ENCODE assay signal across 14 cellular contexts in genomic region chr12:108616359-108616758, GRCh38. TPM values are rescaled to one million over a fixed set of nuclear protein-coding genes. Genes with fewer than 3 reads are reported as not detected.
A peak's percentile ranks its signal among the peaks of the same experiment; 100 is the strongest.
DNase-seq lines count a peak whose midpoint lies in the region; ATAC-seq, FAIRE-seq and TF ChIP-seq lines count a peak whose summit lies in the region.
"Had no signal": no experiment of that assay in that cellular context is flagged by ENCODE, and none has a peak within 500 bp of the region (broad histone marks: within the 10 kb centered on the region; RNA-seq: fewer than 3 reads in every experiment).

No MANE protein-coding gene starts in this region.

- no peak overlapping the region for H3K4me3 Mint-ChIP-seq in activated naive CD4-positive, alpha-beta T cell treated with anti-CD3 and anti-CD28 coated beads for 36 hours
- peak overlapping the region; percentile 42 for H3K4me3 Mint-ChIP-seq in activated CD8-positive, alpha-beta T cell treated with anti-CD3 and anti-CD28 coated beads for 36 hours
- H3K4me3 Mint-ChIP-seq: brain had no signal

- H3K4me1 Mint-ChIP-seq in activated naive CD4-positive, alpha-beta T cell treated with anti-CD3 and anti-CD28 coated beads for 36 hours (ENCODE audit: low read depth), result peaks cover 40% of the 10 kb centered on the region
- peaks cover 51% of the 10 kb centered on the region for H3K4me1 Mint-ChIP-seq in activated CD8-positive, alpha-beta T cell treated with anti-CD3 and anti-CD28 coated beads for 36 hours (ENCODE audit: low read depth)

- H3K36me3 Mint-ChIP-seq in activated naive CD4-positive, alpha-beta T cell treated with anti-CD3 and anti-CD28 coated beads for 36 hours (ENCODE audit: low read depth), result peaks cover 8% of the 10 kb centered on the region
- peaks cover 21% of the 10 kb centered on the region for H3K36me3 Mint-ChIP-seq in activated CD8-positive, alpha-beta T cell treated with anti-CD3 and anti-CD28 coated beads for 36 hours (ENCODE audit: low read depth)
- H3K36me3 Mint-ChIP-seq: brain had no signal

- CTCF ChIA-PET in activated naive CD4-positive, alpha-beta T cell treated with anti-CD3 and anti-CD28 coated beads for 36 hours (lab: Charles Lee), result interaction anchor here (0.9 to 9.1 kb wide), 11 partner anchors 12 to 67 kb away, joined by 3 to 306 read pairs (median 10); partner anchors contain the start of genes ISCU, SART3 and SELPLG
- CTCF ChIA-PET in activated CD8-positive, alpha-beta T cell treated with anti-CD3 and anti-CD28 coated beads for 36 hours (lab: Charles Lee), result interaction anchor here (1.2 to 15.6 kb wide), 11 partner anchors 16 to 188 kb away, joined by 3 to 645 read pairs (median 16); partner anchors contain the start of genes ISCU, SART3 and SELPLG

- DNase-seq in activated naive CD4-positive, alpha-beta T cell treated with anti-CD3 and anti-CD28 coated beads for 36 hours, result no peak
- DNase-seq in activated naive CD4-positive, alpha-beta T cell treated with Interleukin-2 at 50 U/mL for 16 hours, result no peak
- DNase-seq in activated CD8-positive, alpha-beta T cell treated with anti-CD3 and anti-CD28 coated beads for 36 hours, result no peak
- DNase-seq in substantia nigra (lab: John Stamatoyannopoulos, UW) (no peak), D721Med (ENCODE audit: insufficient read length, low spot score) (no peak)
- DNase-seq: DMS153, NCI-H2107, NCI-H774 had no signal

- no peak for TF ChIP-seq CTCF in activated CD8-positive, alpha-beta T cell treated with anti-CD3 and anti-CD28 coated beads for 36 hours (IDR thresholded peaks at IDR 0.05)
- TF ChIP-seq CTCF in D721Med (IDR thresholded peaks at IDR 0.05; ENCODE audit: insufficient read depth, missing control alignments), result no peak

- peaks cover 14% of the 10 kb centered on the region for H3K9me3 Mint-ChIP-seq in activated naive CD4-positive, alpha-beta T cell treated with anti-CD3 and anti-CD28 coated beads for 36 hours
- H3K9me3 Mint-ChIP-seq in activated CD8-positive, alpha-beta T cell treated with anti-CD3 and anti-CD28 coated beads for 36 hours, result peaks cover 15% of the 10 kb centered on the region

- peak overlapping the region; percentile 88 for H3K27ac Mint-ChIP-seq in activated naive CD4-positive, alpha-beta T cell treated with anti-CD3 and anti-CD28 coated beads for 36 hours
- H3K27ac Mint-ChIP-seq in activated CD8-positive, alpha-beta T cell treated with anti-CD3 and anti-CD28 coated beads for 36 hours, result peak overlapping the region; percentile 96
- H3K27ac Mint-ChIP-seq: brain had no signal

- no peak for FAIRE-seq in D721Med (lab: Jason Lieb, UNC)

- H3K27ac ChIP-seq in layer of hippocampus (ENCODE audit: low read depth, low read length) (peak overlapping the region; percentile 42), substantia nigra (ENCODE audit: low read depth, low read length, poor library complexity, severe bottlenecking) (peak overlapping the region; percentile 39)
- H3K27ac ChIP-seq: RWPE1 had no signal

- no peaks in the 10 kb centered on the region for H3K27me3 Mint-ChIP-seq in activated naive CD4-positive, alpha-beta T cell treated with anti-CD3 and anti-CD28 coated beads for 36 hours (ENCODE audit: low read depth)
- H3K27me3 Mint-ChIP-seq in activated CD8-positive, alpha-beta T cell treated with anti-CD3 and anti-CD28 coated beads for 36 hours, result no peaks in the 10 kb centered on the region

- intact Hi-C loops in activated naive CD4-positive, alpha-beta T cell treated with anti-CD3 and anti-CD28 coated beads for 36 hours (cut with micrococcal nuclease), result loop anchor here (5.0 kb wide), 4 partner anchors 186 to 929 kb away; partner anchors contain the start of gene PWP1
- intact Hi-C loops in activated CD8-positive, alpha-beta T cell treated with anti-CD3 and anti-CD28 coated beads for 36 hours (cut with micrococcal nuclease), result loop anchor here (2.0 kb wide), 1 partner anchor 48 kb away; no protein-coding TSS in a partner anchor

- no peak for ATAC-seq in activated CD8-positive, alpha-beta T cell treated with anti-CD3 and anti-CD28 coated beads for 36 hours
- ATAC-seq in HG03378 (IDR thresholded peaks at IDR 0.05; ENCODE audit: unreplicated experiment) (no peak), HG02885 (IDR thresholded peaks at IDR 0.05; ENCODE audit: poor library complexity, unreplicated experiment) (no peak)

- H3K27me3 ChIP-seq in layer of hippocampus (ENCODE audit: control insufficient read depth, insufficient read depth, low read length), result no peaks in the 10 kb centered on the region
- H3K27me3 ChIP-seq: tibial nerve had no signal

- POLR2A ChIA-PET in activated CD8-positive, alpha-beta T cell treated with anti-CD3 and anti-CD28 coated beads for 36 hours (lab: Charles Lee), result interaction anchor here (1.0 to 9.6 kb wide), 6 partner anchors 9 to 74 kb away, joined by 3 to 134 read pairs (median 39); partner anchors contain the start of genes ISCU, SART3 and SELPLG

RNA-seq across cellular contexts. Expression of gene SELPLG, which starts 17.3 kb away (rescaled TPM):
- total RNA-seq in activated naive CD4-positive, alpha-beta T cell treated with anti-CD3 and anti-CD28 coated beads for 36 hours, result 10 to 100 TPM; 19.9 to 21.9 TPM
- 10 to 100 TPM; 22.1 to 23.8 TPM for total RNA-seq in activated CD8-positive, alpha-beta T cell treated with anti-CD3 and anti-CD28 coated beads for 36 hours

RNA-seq across cellular contexts. Expression of gene TMEM119, which starts 18.5 kb away (rescaled TPM):
- total RNA-seq in activated naive CD4-positive, alpha-beta T cell treated with anti-CD3 and anti-CD28 coated beads for 36 hours, result not detected
- not detected for total RNA-seq in activated CD8-positive, alpha-beta T cell treated with anti-CD3 and anti-CD28 coated beads for 36 hours

RNA-seq across cellular contexts. Expression of gene ISCU, which starts 54.0 kb away (rescaled TPM):
- total RNA-seq in activated naive CD4-positive, alpha-beta T cell treated with anti-CD3 and anti-CD28 coated beads for 36 hours, result 100 to 1,000 TPM; 103 to 105 TPM
- total RNA-seq in activated CD8-positive, alpha-beta T cell treated with anti-CD3 and anti-CD28 coated beads for 36 hours, result 10 to 100 TPM; 69.4 to 70.5 TPM

RNA-seq across cellular contexts. Expression of gene SART3, which starts 55.4 kb away (rescaled TPM):
- total RNA-seq in activated naive CD4-positive, alpha-beta T cell treated with anti-CD3 and anti-CD28 coated beads for 36 hours, result 10 to 100 TPM; 81.9 to 82.5 TPM
- 10 to 100 TPM; 80.1 to 81.4 TPM for total RNA-seq in activated CD8-positive, alpha-beta T cell treated with anti-CD3 and anti-CD28 coated beads for 36 hours
